In the genomic region with DNA sequence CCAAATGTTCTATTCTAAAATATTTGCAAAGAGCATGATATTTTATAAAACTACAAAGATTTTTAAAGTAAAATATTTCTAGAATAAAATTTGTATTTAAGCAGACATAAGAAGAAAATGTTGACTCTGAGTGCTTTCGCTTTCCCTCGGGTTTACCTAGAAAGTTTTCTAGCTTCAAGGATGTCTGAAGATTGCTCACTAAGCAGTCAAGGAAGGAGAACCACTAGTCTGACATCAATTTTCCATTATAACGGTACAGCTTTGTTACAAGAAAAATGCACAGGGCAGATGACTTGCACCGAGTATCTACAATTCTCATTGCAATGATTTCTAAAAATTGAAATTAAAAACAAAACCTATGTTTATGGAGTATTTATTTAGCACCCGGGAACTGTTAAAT, we compare ENCODE assay signal across 12 cellular contexts. TPM values are rescaled to one million over a fixed set of nuclear protein-coding genes. Genes with fewer than 3 reads are reported as not detected.
DNase-seq lines count a peak whose midpoint lies in the region; ATAC-seq and TF ChIP-seq lines count a peak whose summit lies in the region.
"Had no signal": no experiment of that assay in that cellular context is flagged by ENCODE, and none has a peak within 500 bp of the region (broad histone marks: within the 10 kb centered on the region; RNA-seq: fewer than 3 reads in every experiment).

No MANE protein-coding gene starts in this region.

- intact Hi-C loops in transverse colon (cut with DNase I; ENCODE audit: low total_unique reads), result no loop called here

- no peak overlapping the region for H3K27ac ChIP-seq in transverse colon

- peak overlapping the region; percentile 90 for H3K27ac Mint-ChIP-seq in T-helper 2 cell treated with Interferon-gamma antibody and Interleukin-4, amounts not matched to agents 5 μg/mL and 100 μg/mL, for 36 hours

- no peaks in the 10 kb centered on the region for H3K27me3 ChIP-seq in transverse colon

- TF ChIP-seq EP300 in transverse colon (IDR thresholded peaks at IDR 0.05; ENCODE audit: low read depth), result no peak

- 52 to 55% methylated on average over 5 of the region's 5 CpGs for WGBS in transverse colon (ENCODE audit: low coverage in 1 of 2), 2 donors

- peaks cover 42% of the 10 kb centered on the region for H3K36me3 Mint-ChIP-seq in T-helper 2 cell treated with Interferon-gamma antibody and Interleukin-4, amounts not matched to agents 5 μg/mL and 100 μg/mL, for 36 hours (ENCODE audit: low read depth)

- H3K4me3 ChIP-seq in GM08714 (ENCODE audit: low read length) (peak overlapping the region; percentile 68), transverse colon (no peak overlapping the region)

- H3K9me3 ChIP-seq in transverse colon, result no peaks in the 10 kb centered on the region

- in situ Hi-C loops in transverse colon (cut with MboI; ENCODE audit: low pct_ligation_motif_present in 1 of 4, low pct_unique_long_range_greater_than_20kb in 1 of 4, low sequenced_read_pairs in 3 of 4), result no loop called here

- H3K4me1 ChIP-seq in transverse colon, result no peaks in the 10 kb centered on the region

- peak; percentile 32 for DNase-seq in T-helper 2 cell treated with Interferon-gamma antibody and Interleukin-4, amounts not matched to agents 5 μg/mL and 100 μg/mL, for 36 hours (ENCODE audit: low spot score)
- DNase-seq in transverse colon, result no peak
- DNase-seq in GF-D8 (lab: John Stamatoyannopoulos, UW), result no peak
- DNase-seq in GM20000 (ENCODE audit: low spot score), result no peak
- DNase-seq in dermis blood vessel endothelial cell, result no peak
- DNase-seq: anterior cingulate cortex, NCI-H146 had no signal

- no peak for TF ChIP-seq POLR2A in transverse colon (IDR thresholded peaks at IDR 0.05)

- H3K4me3 Mint-ChIP-seq in T-helper 2 cell treated with Interferon-gamma antibody and Interleukin-4, amounts not matched to agents 5 μg/mL and 100 μg/mL, for 36 hours, result peak overlapping the region; percentile 74

- peaks cover 12% of the 10 kb centered on the region for H3K9me3 Mint-ChIP-seq in T-helper 2 cell treated with Interferon-gamma antibody and Interleukin-4, amounts not matched to agents 5 μg/mL and 100 μg/mL, for 36 hours

- no peak for TF ChIP-seq CTCF in transverse colon (IDR thresholded peaks at IDR 0.05)
- TF ChIP-seq CTCF in GM20000 (IDR thresholded peaks at IDR 0.05; ENCODE audit: extremely low read depth, missing control alignments), result no peak

- peak; percentile 39 for ATAC-seq in GM19025 (IDR thresholded peaks at IDR 0.05; ENCODE audit: low read depth, unreplicated experiment)
- peak; percentile 58 for ATAC-seq in HG02870 (IDR thresholded peaks at IDR 0.05; ENCODE audit: unreplicated experiment)

- H3K36me3 ChIP-seq in transverse colon, result no peaks in the 10 kb centered on the region

- H3K4me1 Mint-ChIP-seq in T-helper 2 cell treated with Interferon-gamma antibody and Interleukin-4, amounts not matched to agents 5 μg/mL and 100 μg/mL, for 36 hours (ENCODE audit: low read depth), result peaks cover 67% of the 10 kb centered on the region

- no peaks in the 10 kb centered on the region for H3K27me3 Mint-ChIP-seq in T-helper 2 cell treated with Interferon-gamma antibody and Interleukin-4, amounts not matched to agents 5 μg/mL and 100 μg/mL, for 36 hours (ENCODE audit: low read depth)

RNA-seq across cellular contexts. Expression of gene GPR15, which starts 14.2 kb away (rescaled TPM):
- total RNA-seq in transverse colon, result 10 to 100 TPM in 1 of 4 donors, 1 to 10 TPM in 2, under 1 TPM in 1; 0.60 to 11.7 (median 5.5) TPM
- total RNA-seq in dermis blood vessel endothelial cell, result not detected in 2 replicates

RNA-seq across cellular contexts. Expression of gene CLDND1, which starts 23.2 kb away (rescaled TPM):
- total RNA-seq in transverse colon (100 to 1,000 TPM; 105 to 202 (median 162) TPM), dermis blood vessel endothelial cell (153 and 260 TPM in 2 replicates)

RNA-seq across cellular contexts. Expression of gene CPOX, which starts 47.5 kb away (rescaled TPM):
- 10 to 100 TPM; 17.9 to 30.7 (median 26.3) TPM for total RNA-seq in transverse colon
- total RNA-seq in dermis blood vessel endothelial cell, result 26.0 and 33.2 TPM in 2 replicates

RNA-seq across cellular contexts. Expression of gene OR5K2, which starts 48.5 kb away (rescaled TPM):
- total RNA-seq in transverse colon (not detected), dermis blood vessel endothelial cell (not detected in 2 replicates)
- total RNA-seq: liver, subcutaneous adipose tissue had no signal
